15 cellular contexts compared by ENCODE assay signal in genomic region chr14:81594012-81594411, GRCh38.
DNase-seq lines count a peak whose midpoint lies in the region; ATAC-seq lines count a peak whose summit lies in the region.
"Had no signal": no experiment of that assay in that cellular context is flagged by ENCODE, and none has a peak within 500 bp of the region (broad histone marks: within the 10 kb centered on the region; RNA-seq: fewer than 3 reads in every experiment).

No MANE protein-coding gene starts in this region.

- H3K27me3 Mint-ChIP-seq in naive thymus-derived CD4-positive, alpha-beta T cell, result peaks cover 4 to 48% (median 16%) of the 10 kb centered on the region in 5 donors

- peak; percentile 61 for DNase-seq in DMS 273 treated with DMSO at 0.1 percent for 48 hours (lab: John Stamatoyannopoulos, UW)
- DNase-seq in NCI-H82 (lab: John Stamatoyannopoulos, UW), result peak; percentile 87
- peak; percentile 82 for DNase-seq in globus pallidus (ENCODE audit: low spot score)
- peak in 48 of 56 donors; percentile 1 to 83 (median 24) for DNase-seq in nucleus accumbens (lab: John Stamatoyannopoulos, UW)
- no peak for DNase-seq in NCI-H2227 (lab: John Stamatoyannopoulos, UW; ENCODE audit: unreplicated experiment)
- DNase-seq in activated gamma-delta T cell (lab: John Stamatoyannopoulos, UW), result no peak
- DNase-seq in DMS79 (lab: John Stamatoyannopoulos, UW), result no peak
- no peak for DNase-seq in naive thymus-derived CD4-positive, alpha-beta T cell
- DNase-seq: activated CD4-positive, alpha-beta T cell treated with anti-CD3 and anti-CD28 coated beads, Interleukin-2, amount 50 U/mL, for 4 hours; activated gamma-delta T cell treated with Interleukin-2 at 50 U/mL for 16 hours; BE2C; NCI-H187; T-helper 2 cell had no signal

- no peaks in the 10 kb centered on the region for H3K36me3 ChIP-seq in naive thymus-derived CD4-positive, alpha-beta T cell (ENCODE audit: control insufficient read depth in 2 of 3, insufficient read depth in 3 of 3, low read length in 3 of 3)
- H3K36me3 ChIP-seq: BE2C, vagina had no signal

- POLR2A ChIA-PET in naive thymus-derived CD4-positive, alpha-beta T cell (lab: Charles Lee), result no interaction called here

- no peaks in the 10 kb centered on the region for H3K36me3 Mint-ChIP-seq in naive thymus-derived CD4-positive, alpha-beta T cell

- no peak overlapping the region for H3K4me3 ChIP-seq in naive thymus-derived CD4-positive, alpha-beta T cell (ENCODE audit: low read length)
- H3K4me3 ChIP-seq: skin epidermis, vagina had no signal

- H3K27ac ChIP-seq in naive thymus-derived CD4-positive, alpha-beta T cell (ENCODE audit: low read depth, low read length), result no peak overlapping the region
- H3K27ac ChIP-seq: skin epidermis, vagina had no signal

- no peaks in the 10 kb centered on the region for H3K9me3 ChIP-seq in naive thymus-derived CD4-positive, alpha-beta T cell (ENCODE audit: control insufficient read depth in 2 of 3, low read length in 3 of 3)
- H3K9me3 ChIP-seq: BE2C, vagina had no signal

- ATAC-seq in naive thymus-derived CD4-positive, alpha-beta T cell, result no peak

- intact Hi-C loops in naive thymus-derived CD4-positive, alpha-beta T cell (cut with micrococcal nuclease), result no loop called here

- H3K27me3 ChIP-seq in naive thymus-derived CD4-positive, alpha-beta T cell (ENCODE audit: control insufficient read depth in 2 of 2, insufficient read depth in 2 of 2, low read length in 2 of 2), result no peaks in the 10 kb centered on the region
- H3K27me3 ChIP-seq: BE2C, vagina had no signal

- no peaks in the 10 kb centered on the region for H3K4me1 Mint-ChIP-seq in naive thymus-derived CD4-positive, alpha-beta T cell

- H3K4me1 ChIP-seq in naive thymus-derived CD4-positive, alpha-beta T cell (ENCODE audit: control insufficient read depth in 2 of 2, insufficient read depth in 2 of 2, low read length in 2 of 2), result no peaks in the 10 kb centered on the region
- H3K4me1 ChIP-seq: BE2C, vagina had no signal

- no peak overlapping the region for H3K27ac Mint-ChIP-seq in naive thymus-derived CD4-positive, alpha-beta T cell

- H3K9me3 Mint-ChIP-seq in naive thymus-derived CD4-positive, alpha-beta T cell, result no peaks in the 10 kb centered on the region

- CTCF ChIA-PET in naive thymus-derived CD4-positive, alpha-beta T cell (lab: Charles Lee), result no interaction called here

- H3K4me3 Mint-ChIP-seq in naive thymus-derived CD4-positive, alpha-beta T cell, result no peak overlapping the region

Comparison
In these comparisons a context has a peak if more than half of its experiments do, and no peak if none do; other contexts are left out.
1. DNase-seq: peak in DMS 273 treated with DMSO at 0.1 percent for 48 hours (single experiment), NCI-H82 (single experiment), globus pallidus (single experiment) and nucleus accumbens (48 of 56); none in NCI-H2227 (single experiment), activated gamma-delta T cell (single experiment), DMS79 (single experiment) and naive thymus-derived CD4-positive, alpha-beta T cell (0 of 9).